8 cellular contexts compared by ENCODE assay signal in the genomic region with DNA sequence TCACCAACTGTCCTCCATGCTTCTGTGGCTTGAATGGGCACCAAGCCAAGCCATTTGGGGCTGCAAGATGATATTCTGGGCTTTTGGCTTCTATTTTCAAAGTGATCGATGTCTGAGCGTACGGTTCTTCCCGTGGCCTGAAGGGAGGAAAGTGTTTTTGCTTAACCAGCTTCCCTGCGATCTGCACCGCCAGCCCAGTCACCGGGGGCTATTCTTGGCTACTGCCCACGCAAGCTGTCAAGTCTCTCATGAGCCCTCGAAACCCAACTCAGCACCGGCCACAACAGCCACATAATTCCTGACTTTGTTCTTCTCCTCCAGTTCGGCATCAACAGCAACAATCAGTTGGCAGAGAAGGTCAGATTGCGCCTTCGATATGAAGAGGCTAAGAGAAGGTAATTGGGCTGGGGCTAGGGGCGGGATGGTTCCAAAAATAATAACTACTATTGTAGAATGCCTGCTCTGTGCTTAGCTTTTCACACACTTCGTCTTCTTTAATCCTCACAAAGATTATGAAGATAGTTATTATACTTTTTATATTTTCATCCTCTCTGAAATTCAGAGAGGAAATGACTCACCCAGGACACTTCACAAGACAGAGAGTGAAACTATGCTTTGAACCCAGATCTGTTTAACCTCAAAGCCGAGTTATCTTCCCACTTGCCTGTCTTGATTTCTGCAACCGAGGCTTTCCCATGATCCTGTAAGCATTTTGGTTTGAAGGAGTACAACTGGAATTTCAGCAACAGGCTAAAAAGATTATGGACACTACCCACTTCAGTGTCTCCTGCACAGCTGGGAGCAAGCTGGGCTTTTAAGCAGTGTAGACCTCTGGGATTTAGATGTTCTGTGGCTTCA.
DNase-seq lines count a peak whose midpoint lies in the region; ATAC-seq and TF ChIP-seq lines count a peak whose summit lies in the region.

No MANE protein-coding gene starts in this region.

- POLR2A ChIA-PET in T-cell (lab: Charles Lee): no interaction called here

- CTCF ChIA-PET in T-cell (lab: Charles Lee): no interaction called here

- no peak for TF ChIP-seq CTCF in AG09319 (IDR thresholded peaks at IDR 0.05; ENCODE audit: low read depth, low read length)

- peak overlapping the region; percentile 93 to 96 for H3K27ac Mint-ChIP-seq in T-cell

- no peaks in the 10 kb centered on the region for H3K36me3 Mint-ChIP-seq in T-cell

- ATAC-seq in GM21619 (IDR thresholded peaks at IDR 0.05; ENCODE audit: unreplicated experiment) (peak; percentile 86), T-cell (replicated peaks in 1 of 4) (peak; percentile 55 to 88 (median 70))

- peaks cover 0 to 11% of the 10 kb centered on the region in 2 donors for H3K27me3 Mint-ChIP-seq in T-cell

- no peaks in the 10 kb centered on the region for H3K9me3 Mint-ChIP-seq in T-cell

- H3K4me3 Mint-ChIP-seq in T-cell: peak overlapping the region; percentile 58 to 76 (median 71)

- peak; percentile 7 for DNase-seq in AG09319 (ENCODE audit: extremely low read depth, low read depth)
- DNase-seq in T-cell: peak in 4 of 34 experiments; percentile 3 to 14 (median 4)
- peak; percentile 48 for DNase-seq in epidermal melanocyte (ENCODE audit: insufficient read length, low spot score)
- peak; percentile 23 to 28 for DNase-seq in stimulated activated CD8-positive, alpha-beta memory T cell treated with anti-CD3 and anti-CD28 coated beads, Interleukin-2, amount 100 ng/mL, for 48 hours (ENCODE audit: low read depth in 2 of 2)
- no peak for DNase-seq in middle frontal gyrus (ENCODE audit: extremely low spot score, low spot score)
- no peak for DNase-seq in HuH-7 (ENCODE audit: low spot score)
- no peak for DNase-seq in NCI-H748 treated with DMSO at 0.1 percent for 48 hours (lab: John Stamatoyannopoulos, UW)

- H3K4me1 Mint-ChIP-seq in T-cell: peaks cover 18 to 26% (median 25%) of the 10 kb centered on the region in 3 donors

Comparison
In these comparisons a context has a peak if more than half of its experiments do, and no peak if none do; other contexts are left out.
1. DNase-seq: peak in AG09319 (single experiment), epidermal melanocyte (single experiment) and stimulated activated CD8-positive, alpha-beta memory T cell treated with anti-CD3 and anti-CD28 coated beads, Interleukin-2, amount 100 ng/mL, for 48 hours (2 of 2); none in middle frontal gyrus (single experiment), HuH-7 (single experiment) and NCI-H748 treated with DMSO at 0.1 percent for 48 hours (single experiment).